Comparison of ENCODE assay signal across 9 cellular contexts in the genomic region with DNA sequence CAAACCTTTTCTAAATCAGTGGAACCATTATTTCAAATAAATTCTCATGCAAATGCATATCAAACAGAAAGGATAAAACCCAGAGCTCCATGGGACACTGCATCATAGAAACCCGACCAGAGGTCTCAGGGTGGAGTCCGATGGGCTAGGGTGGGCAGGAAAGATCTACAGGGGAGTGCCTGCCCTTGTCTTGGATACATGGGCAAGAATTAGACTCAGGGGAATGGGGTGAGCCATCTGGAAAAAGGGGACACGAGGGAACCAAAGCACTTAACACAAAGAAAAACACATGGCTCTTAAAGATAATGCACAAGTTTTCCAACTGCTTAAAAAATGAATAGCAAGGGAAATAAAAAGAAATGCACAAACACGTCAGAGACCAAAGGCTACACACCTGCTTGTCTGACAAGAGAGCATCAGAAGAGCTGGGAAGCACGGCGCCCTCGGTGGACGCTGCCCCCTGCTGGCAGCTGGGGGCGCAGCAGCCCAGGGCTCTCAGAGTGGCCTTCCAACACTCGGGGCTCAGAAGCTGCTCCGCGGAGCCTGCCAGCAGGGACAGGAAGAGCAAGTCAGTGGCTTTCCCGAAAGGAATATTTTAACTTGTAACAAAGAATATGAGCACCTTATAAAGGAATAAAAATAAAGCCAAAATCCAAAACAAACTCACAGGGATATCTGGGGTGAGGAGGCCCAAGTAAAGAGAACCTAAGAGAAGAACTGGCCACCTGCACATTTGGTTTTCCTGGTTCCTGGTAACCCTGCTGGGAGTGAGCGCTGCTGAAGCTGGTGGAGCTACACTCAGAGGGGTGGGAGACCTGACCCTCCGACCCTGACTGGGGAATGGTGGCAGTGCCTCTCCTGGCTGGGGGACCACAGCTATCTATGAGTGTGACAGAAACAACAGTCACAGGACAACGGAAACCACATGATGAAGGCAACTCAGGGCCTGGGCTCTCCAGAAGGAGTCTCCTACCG. TPM values are rescaled to one million over a fixed set of nuclear protein-coding genes. Genes with fewer than 3 reads are reported as not detected.
DNase-seq lines count a peak whose midpoint lies in the region; ATAC-seq and TF ChIP-seq lines count a peak whose summit lies in the region.
"Had no signal": no experiment of that assay in that cellular context is flagged by ENCODE, and none has a peak within 500 bp of the region (broad histone marks: within the 10 kb centered on the region; RNA-seq: fewer than 3 reads in every experiment).

No MANE protein-coding gene starts in this region.

- POLR2A ChIA-PET in CD4-positive, alpha-beta memory T cell (lab: Charles Lee; ENCODE audit: partially characterized antibody), result interaction anchor here (1.0 to 3.9 kb wide), 5 partner anchors 189 to 214 kb away, joined by 3 to 39 read pairs (median 5); no protein-coding TSS in a partner anchor
- POLR2A ChIA-PET in OCI-LY7 (lab: Charles Lee), result no interaction called here

- H3K4me1 ChIP-seq in CD4-positive, alpha-beta memory T cell (ENCODE audit: insufficient read depth, low read length), result peaks cover 16% of the 10 kb centered on the region
- H3K4me1 ChIP-seq in OCI-LY7 (ENCODE audit: insufficient read depth, low read length, poor library complexity, severe bottlenecking), result peaks cover under 1% of the 10 kb centered on the region

- H2AFZ ChIP-seq in OCI-LY7 (ENCODE audit: low read length), result no peak overlapping the region

- peak; percentile 64 to 74 (median 68) for DNase-seq in CD4-positive, alpha-beta memory T cell
- peak; percentile 30 for DNase-seq in OCI-LY7 (ENCODE audit: low spot score)
- DNase-seq in activated T-cell treated with anti-CD3 and anti-CD28 coated beads, Interleukin-2, amount 50 U/mL, for 1 hour, result peak; percentile 78
- DNase-seq in fibroblast of gingiva (ENCODE audit: low read depth), result peak; percentile 52
- peak; percentile 81 for DNase-seq in nephron progenitor cell
- DNase-seq in stimulated activated naive CD8-positive, alpha-beta T cell treated with anti-CD3 and anti-CD28 coated beads, Interleukin-15, amount 100 ng/mL, for 72 hours, result peak; percentile 69 to 72

- no peak overlapping the region for H3K27ac ChIP-seq in CD4-positive, alpha-beta memory T cell (ENCODE audit: low read depth, low read length)
- no peak overlapping the region for H3K27ac ChIP-seq in OCI-LY7 (ENCODE audit: low read depth, low read length, poor library complexity, severe bottlenecking)

- ATAC-seq in GM19351 (IDR thresholded peaks at IDR 0.05; ENCODE audit: unreplicated experiment) (peak; percentile 94), HG03521 (IDR thresholded peaks at IDR 0.05; ENCODE audit: unreplicated experiment) (peak; percentile 85)
- ATAC-seq in stimulated activated naive CD8-positive, alpha-beta T cell treated with anti-CD3 and anti-CD28 coated beads, Interleukin-15, amount 100 ng/mL, for 72 hours, result peak; percentile 90

- H3K9me2 ChIP-seq in OCI-LY7 (ENCODE audit: insufficient read depth, low read length), result no peaks in the 10 kb centered on the region

- no peaks in the 10 kb centered on the region for H3K27me3 Mint-ChIP-seq in CD4-positive, alpha-beta memory T cell
- H3K27me3 Mint-ChIP-seq in nephron progenitor cell (ENCODE audit: low read depth, poor library complexity), result peaks cover 2% of the 10 kb centered on the region
- no peaks in the 10 kb centered on the region for H3K27me3 Mint-ChIP-seq in stimulated activated naive CD8-positive, alpha-beta T cell treated with anti-CD3 and anti-CD28 coated beads, Interleukin-15, amount 100 ng/mL, for 72 hours

- no peaks in the 10 kb centered on the region for H3K9me3 ChIP-seq in CD4-positive, alpha-beta memory T cell (ENCODE audit: control insufficient read depth in 1 of 2, low read length in 2 of 2)
- H3K9me3 ChIP-seq in OCI-LY7 (ENCODE audit: low read length), result no peaks in the 10 kb centered on the region

- H3K27ac Mint-ChIP-seq in CD4-positive, alpha-beta memory T cell, result peak overlapping the region in 5 of 7 donors; percentile 30 to 82 (median 51)
- H3K27ac Mint-ChIP-seq in nephron progenitor cell, result no peak overlapping the region
- peak overlapping the region in 1 of 2 donors; percentile 79 for H3K27ac Mint-ChIP-seq in stimulated activated naive CD8-positive, alpha-beta T cell treated with anti-CD3 and anti-CD28 coated beads, Interleukin-15, amount 100 ng/mL, for 72 hours

- TF ChIP-seq CTCF in OCI-LY7 (conservative IDR thresholded peaks at IDR 0.05; ENCODE audit: low read length) (peak; percentile 84), nephron progenitor cell (IDR thresholded peaks at IDR 0.05) (peak; percentile 100)

- no peaks in the 10 kb centered on the region for H4K20me1 ChIP-seq in OCI-LY7 (ENCODE audit: insufficient read depth, low read length)

- no TSS peak for BruUV-seq in OCI-LY7 (replicated peaks; lab: Mats Ljungman, UMichigan)

- H3K79me2 ChIP-seq in OCI-LY7 (ENCODE audit: insufficient read depth, low read depth, low read length), result no peaks in the 10 kb centered on the region

- peaks cover 10 to 19% (median 16%) of the 10 kb centered on the region in 4 donors for H3K4me1 Mint-ChIP-seq in CD4-positive, alpha-beta memory T cell
- H3K4me1 Mint-ChIP-seq in nephron progenitor cell, result peaks cover 7% of the 10 kb centered on the region
- peaks cover 19% of the 10 kb centered on the region for H3K4me1 Mint-ChIP-seq in stimulated activated naive CD8-positive, alpha-beta T cell treated with anti-CD3 and anti-CD28 coated beads, Interleukin-15, amount 100 ng/mL, for 72 hours

- CTCF ChIA-PET in CD4-positive, alpha-beta memory T cell (lab: Charles Lee; ENCODE audit: partially characterized antibody), result interaction anchor here (0.7 to 12.5 kb wide), 42 partner anchors 9 to 260 kb away, joined by 3 to 342 read pairs (median 5); partner anchors contain the start of genes ATP5F1A, PSTPIP2 and SLC14A1
- CTCF ChIA-PET in OCI-LY7 (lab: Charles Lee; ENCODE audit: unreplicated experiment), result no interaction called here

- peaks cover 36 to 63% of the 10 kb centered on the region in 2 donors for H3K36me3 Mint-ChIP-seq in CD4-positive, alpha-beta memory T cell
- peaks cover 60% of the 10 kb centered on the region for H3K36me3 Mint-ChIP-seq in nephron progenitor cell (ENCODE audit: low read depth)

- no peak overlapping the region for H3K4me3 ChIP-seq in CD4-positive, alpha-beta memory T cell (ENCODE audit: low read length in 2 of 2)
- no peak overlapping the region for H3K4me3 ChIP-seq in OCI-LY7 (ENCODE audit: low read depth, low read length, poor library complexity, severe bottlenecking)

- H3K4me2 ChIP-seq in OCI-LY7 (ENCODE audit: low read length), result no peak overlapping the region

- H3K9me3 Mint-ChIP-seq in CD4-positive, alpha-beta memory T cell, result no peaks in the 10 kb centered on the region
- peaks cover 12% of the 10 kb centered on the region for H3K9me3 Mint-ChIP-seq in nephron progenitor cell
- peaks cover 7 to 8% of the 10 kb centered on the region in 2 donors for H3K9me3 Mint-ChIP-seq in stimulated activated naive CD8-positive, alpha-beta T cell treated with anti-CD3 and anti-CD28 coated beads, Interleukin-15, amount 100 ng/mL, for 72 hours

- no peaks in the 10 kb centered on the region for H3K27me3 ChIP-seq in CD4-positive, alpha-beta memory T cell (ENCODE audit: insufficient read depth, low read length)

- H3K36me3 ChIP-seq in CD4-positive, alpha-beta memory T cell (ENCODE audit: insufficient read depth, low read length), result peaks cover 32% of the 10 kb centered on the region
- H3K36me3 ChIP-seq in OCI-LY7 (ENCODE audit: insufficient read depth, low read length), result peaks cover 11% of the 10 kb centered on the region; the same call in 1 of the 2 replicates

- H3K4me3 Mint-ChIP-seq in CD4-positive, alpha-beta memory T cell, result peak overlapping the region in 1 of 8 donors; percentile 17
- no peak overlapping the region for H3K4me3 Mint-ChIP-seq in nephron progenitor cell
- H3K4me3 Mint-ChIP-seq in stimulated activated naive CD8-positive, alpha-beta T cell treated with anti-CD3 and anti-CD28 coated beads, Interleukin-15, amount 100 ng/mL, for 72 hours, result no peak overlapping the region

- intact Hi-C loops in CD4-positive, alpha-beta memory T cell (cut with micrococcal nuclease), result loop anchor here (1.0 to 5.0 kb wide), 4 partner anchors 189 to 259 kb away; partner anchors contain the start of gene PSTPIP2
- intact Hi-C loops in OCI-LY7 (cut with micrococcal nuclease; ENCODE audit: unreplicated experiment), result no loop called here

RNA-seq across cellular contexts. Expression of gene SIGLEC15, which starts 54.5 kb away (rescaled TPM):
- total RNA-seq in CD4-positive, alpha-beta memory T cell, result not detected
- polyA plus RNA-seq in CD4-positive, alpha-beta memory T cell, result not detected
- total RNA-seq in OCI-LY7 (2014; rRNA removed; shearing (Covaris generic)), result not detected in 2 replicates
- not detected in 2 replicates for total RNA-seq in OCI-LY7 (2022)
- total RNA-seq: T-helper 1 cell treated with Interleukin-12 subunit alpha and Interleukin-12 subunit beta and Interleukin-4 antibody, amounts not matched to agents 30 ng/mL and 1 ng/mL, for 36 hours had no signal

Comparison
In these comparisons a context has a peak if more than half of its experiments do, and no peak if none do; other contexts are left out.
1. DNase-seq: peak in every context shown above with its lines; median percentile 81 in nephron progenitor cell; 78 in activated T-cell treated with anti-CD3 and anti-CD28 coated beads, Interleukin-2, amount 50 U/mL, for 1 hour; 70 in stimulated activated naive CD8-positive, alpha-beta T cell treated with anti-CD3 and anti-CD28 coated beads, Interleukin-15, amount 100 ng/mL, for 72 hours; 68 in CD4-positive, alpha-beta memory T cell; 52 in fibroblast of gingiva; 30 in OCI-LY7.